Comparison of ENCODE assay signal across 9 cellular contexts in the genomic region with DNA sequence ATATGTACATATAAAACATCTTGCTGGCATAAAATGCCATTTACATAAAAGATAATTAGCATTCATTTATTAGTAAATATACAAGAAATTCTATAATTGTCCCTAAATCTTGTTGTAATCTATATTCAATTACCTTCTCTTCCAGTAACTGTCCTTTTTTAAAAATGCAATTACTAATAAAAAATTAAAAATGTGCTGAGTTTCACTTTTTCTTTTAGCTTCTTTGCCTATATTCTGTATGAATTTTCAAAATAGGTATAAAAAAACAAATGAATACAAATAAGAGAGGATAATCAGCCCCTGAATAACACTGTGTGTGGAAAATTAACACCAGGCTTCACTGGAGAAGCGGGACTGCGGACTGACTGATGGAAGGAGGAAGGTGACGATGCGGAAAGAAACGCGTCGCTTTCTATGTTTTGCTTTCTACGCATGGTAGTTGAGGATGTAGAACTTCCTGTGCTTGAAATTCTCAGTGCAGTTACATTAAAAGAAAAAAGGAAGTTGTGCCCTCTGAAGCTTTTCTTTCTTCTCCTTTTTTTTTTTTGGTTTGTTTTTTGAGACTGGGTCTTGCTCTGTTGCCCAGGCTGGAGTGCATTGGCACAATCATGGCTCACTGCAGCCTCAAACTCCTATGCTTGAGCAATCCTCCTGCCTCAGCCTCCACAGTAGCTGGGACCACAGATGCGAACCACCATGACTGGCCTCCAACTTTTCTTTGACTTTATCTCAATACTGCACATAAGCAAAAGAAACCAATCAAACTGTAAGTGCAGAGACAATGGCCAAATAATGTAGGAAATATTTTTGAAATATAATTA. TPM values are rescaled to one million over a fixed set of nuclear protein-coding genes. Genes with fewer than 3 reads are reported as not detected.
DNase-seq lines count a peak whose midpoint lies in the region; ATAC-seq and TF ChIP-seq lines count a peak whose summit lies in the region.
"Had no signal": no experiment of that assay in that cellular context is flagged by ENCODE, and none has a peak within 500 bp of the region (broad histone marks: within the 10 kb centered on the region; RNA-seq: fewer than 3 reads in every experiment).

No MANE protein-coding gene starts in this region.

- no peak overlapping the region for H3K4me3 Mint-ChIP-seq in type B pancreatic cell

- no peaks in the 10 kb centered on the region for H3K9me3 Mint-ChIP-seq in type B pancreatic cell

- WGBS in right lobe of liver (ENCODE audit: insufficient coverage, low coverage, low lambda C conversion rate, missing lambda C conversion rate): 67% methylated on average over 9 of the region's 9 CpGs

- H3K4me1 ChIP-seq in right lobe of liver: no peaks in the 10 kb centered on the region

- H3K4me3 ChIP-seq in right lobe of liver (no peak overlapping the region), foreskin fibroblast (ENCODE audit: low read depth in 1 of 2, low read length in 2 of 2) (no peak overlapping the region)

- peaks cover 22% of the 10 kb centered on the region for H3K4me1 Mint-ChIP-seq in type B pancreatic cell (ENCODE audit: unreplicated experiment)

- no peak for TF ChIP-seq POLR2A in GM18505 (IDR thresholded peaks at IDR 0.05; ENCODE audit: borderline replicate concordance, extremely low read depth, insufficient read depth, insufficient read length)
- no peak for TF ChIP-seq POLR2A in right lobe of liver (IDR thresholded peaks at IDR 0.05)

- no peaks in the 10 kb centered on the region for H3K36me3 ChIP-seq in right lobe of liver

- H3K27ac Mint-ChIP-seq in type B pancreatic cell: no peak overlapping the region

- no peaks in the 10 kb centered on the region for H3K36me3 Mint-ChIP-seq in type B pancreatic cell

- H3K9me3 ChIP-seq in right lobe of liver: no peaks in the 10 kb centered on the region

- peak; percentile 72 for ATAC-seq in GM18505 (IDR thresholded peaks at IDR 0.05; ENCODE audit: unreplicated experiment)
- peak; percentile 53 for ATAC-seq in HG02763 (IDR thresholded peaks at IDR 0.05; ENCODE audit: unreplicated experiment)
- peak; percentile 42 to 73 (median 64) for ATAC-seq in right lobe of liver

- no peak for TF ChIP-seq CTCF in right lobe of liver (IDR thresholded peaks at IDR 0.05)
- TF ChIP-seq CTCF in type B pancreatic cell (conservative IDR thresholded peaks at IDR 0.05): no peak
- TF ChIP-seq CTCF in foreskin fibroblast (IDR thresholded peaks at IDR 0.05; ENCODE audit: low read depth, low read length): no peak

- H3K27me3 Mint-ChIP-seq in type B pancreatic cell: no peaks in the 10 kb centered on the region

- intact Hi-C loops in right lobe of liver (cut with DNase I): no loop called here

- H3K27me3 ChIP-seq in right lobe of liver: no peaks in the 10 kb centered on the region

- peak; percentile 75 for DNase-seq in SKM-1 treated with dmso at 0.1 percent for 144 hours (lab: John Stamatoyannopoulos, UW; ENCODE audit: unreplicated experiment)
- DNase-seq in right lobe of liver: no peak
- no peak for DNase-seq in EL
- no peak for DNase-seq in type B pancreatic cell (ENCODE audit: extremely low spot score, unreplicated experiment)
- no peak for DNase-seq in foreskin fibroblast
- DNase-seq in HT-29 (ENCODE audit: low spot score): no peak
- DNase-seq: left cardiac atrium had no signal

- H3K27ac ChIP-seq in right lobe of liver: no peak overlapping the region

RNA-seq across cellular contexts. Expression of gene ZMYND11, which starts 7.4 kb away (rescaled TPM):
- total RNA-seq in right lobe of liver (10 to 100 TPM; 22.5 to 30.6 (median 24.4) TPM), type B pancreatic cell (ENCODE audit: low replicate concordance) (47.5 and 58.7 TPM in 2 replicates)
- total RNA-seq in HT-29 (2014; rRNA removed; shearing (Covaris generic)): 20.9 and 24.2 TPM in 2 replicates
